Comparison of ENCODE assay signal across 24 cellular contexts in the genomic region with DNA sequence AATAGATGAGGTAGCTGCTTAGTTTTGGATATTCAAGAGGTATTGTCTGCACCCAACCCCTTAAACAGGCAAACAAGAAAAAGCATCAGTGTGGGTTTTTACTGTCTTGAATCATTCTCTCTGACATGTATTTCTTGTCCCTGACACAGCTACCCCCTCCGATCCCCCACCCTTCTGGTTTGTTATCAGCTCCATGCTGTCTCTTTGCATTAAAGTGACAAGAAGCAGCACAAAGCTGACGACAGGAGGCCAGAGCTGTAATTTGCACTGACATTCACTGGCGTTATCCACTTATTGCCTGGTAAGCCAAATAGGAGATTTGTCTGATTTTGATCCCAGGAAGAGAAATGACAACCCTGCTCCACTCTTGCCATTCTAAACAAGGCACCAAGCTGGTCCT.
"Had no signal": no experiment of that assay in that cellular context is flagged by ENCODE, and none has a peak within 500 bp of the region (broad histone marks: within the 10 kb centered on the region; RNA-seq: fewer than 3 reads in every experiment).

No MANE protein-coding gene starts in this region.

- H3K27ac ChIP-seq: colonic mucosa, prostate gland, right lobe of liver, testis, upper lobe of left lung had no signal

- H3K27me3 ChIP-seq: colonic mucosa, right lobe of liver, testis, upper lobe of left lung had no signal

- FAIRE-seq: islet of Langerhans had no signal

- ATAC-seq: left cardiac atrium; right lobe of liver; stimulated activated memory B cell treated with anti-CD40 and anti-IgM and Interleukin-4, amounts not matched to agents 10 μg/mL and 1 μg/mL and 100 μg/mL, for 72 hours had no signal

- H3K4me2 ChIP-seq: smooth muscle cell had no signal

- H3K4me3 Mint-ChIP-seq: nephron; stimulated activated memory B cell treated with anti-CD40 and anti-IgM and Interleukin-4, amounts not matched to agents 10 μg/mL and 1 μg/mL and 100 μg/mL, for 72 hours had no signal

- DNase-seq: activated CD4-positive, alpha-beta T cell treated with anti-CD3 and anti-CD28 coated beads, Interleukin-2, amount 50 U/mL, for 1 hour; activated CD8-positive, alpha-beta memory T cell treated with anti-CD3 and anti-CD28 coated beads for 24 hours; activated CD8-positive, alpha-beta memory T cell treated with anti-CD3 and anti-CD28 coated beads, Interleukin-2, amount 50 U/mL, for 48 hours; activated effector memory CD4-positive, alpha-beta T cell treated with anti-CD3 and anti-CD28 coated beads, Interleukin-2, amount 50 U/mL, for 16 hours; activated naive CD4-positive, alpha-beta T cell treated with anti-CD3 and anti-CD28 coated beads, Interleukin-2, amount 50 U/mL, for 16 hours; activated T-cell treated with anti-CD3 and anti-CD28 coated beads, Interleukin-2, amount 50 U/mL, for 48 hours; colonic mucosa; foreskin melanocyte; glutamatergic neuron; hippocampal formation; left cardiac atrium; midbrain; right lobe of liver; stimulated activated CD4-positive, alpha-beta T cell treated with anti-CD3 and anti-CD28 coated beads, Interleukin-4, amount 100 ng/mL, for 4 hours; T-helper 1 cell; T-helper 9 cell; testis; upper lobe of left lung had no signal

- H3K36me3 ChIP-seq: colonic mucosa, prostate gland, right lobe of liver, upper lobe of left lung had no signal

- H3K4me1 Mint-ChIP-seq: nephron; stimulated activated memory B cell treated with anti-CD40 and anti-IgM and Interleukin-4, amounts not matched to agents 10 μg/mL and 1 μg/mL and 100 μg/mL, for 72 hours had no signal

- H3K36me3 Mint-ChIP-seq: stimulated activated memory B cell treated with anti-CD40 and anti-IgM and Interleukin-4, amounts not matched to agents 10 μg/mL and 1 μg/mL and 100 μg/mL, for 72 hours had no signal

- H3K4me1 ChIP-seq: colonic mucosa, prostate gland, testis, upper lobe of left lung had no signal

- H3K9me3 ChIP-seq: colonic mucosa, prostate gland, right lobe of liver, testis, upper lobe of left lung had no signal

- H3K27ac Mint-ChIP-seq: stimulated activated memory B cell treated with anti-CD40 and anti-IgM and Interleukin-4, amounts not matched to agents 10 μg/mL and 1 μg/mL and 100 μg/mL, for 72 hours had no signal

- H3K4me3 ChIP-seq: colonic mucosa, lung, prostate gland, right lobe of liver, smooth muscle cell, testis, upper lobe of left lung had no signal
